Comparison of ENCODE assay signal across 17 cellular contexts in genomic region chr18:42486296-42486695, GRCh38.
A peak's percentile ranks its signal among the peaks of the same experiment; 100 is the strongest.
DNase-seq lines count a peak whose midpoint lies in the region; ATAC-seq and TF ChIP-seq lines count a peak whose summit lies in the region.
"Had no signal": no experiment of that assay in that cellular context is flagged by ENCODE, and none has a peak within 500 bp of the region (broad histone marks: within the 10 kb centered on the region; RNA-seq: fewer than 3 reads in every experiment).

No MANE protein-coding gene starts in this region.

- H3K9me3 ChIP-seq in MG63 = peaks cover 13% of the 10 kb centered on the region
- no peaks in the 10 kb centered on the region for H3K9me3 ChIP-seq in transverse colon
- H3K9me3 ChIP-seq: Caco-2 had no signal

- in situ Hi-C loops in brain microvascular endothelial cell (cut with HindIII; ENCODE audit: low pct_ligation_motif_present, low sequenced_read_pairs) = no loop called here
- in situ Hi-C loops in transverse colon (cut with MboI; ENCODE audit: low pct_ligation_motif_present in 1 of 4, low pct_unique_long_range_greater_than_20kb in 1 of 4, low sequenced_read_pairs in 3 of 4) = no loop called here

- intact Hi-C loops in transverse colon (cut with DNase I; ENCODE audit: low total_unique reads) = no loop called here

- TF ChIP-seq EP300 in transverse colon (IDR thresholded peaks at IDR 0.05; ENCODE audit: low read depth) = no peak

- no peak for ATAC-seq in GM19395 (IDR thresholded peaks at IDR 0.05; ENCODE audit: unreplicated experiment)
- ATAC-seq: CD8-positive, alpha-beta T cell had no signal

- DNase-seq in MG63 (peak; percentile 73), brain microvascular endothelial cell (peak; percentile 25), iris pigment epithelial cell (ENCODE audit: low read depth) (peak; percentile 9), mucosa of gallbladder (ENCODE audit: low spot score) (peak; percentile 22), SW 1271 (lab: John Stamatoyannopoulos, UW) (no peak), transverse colon (no peak)
- no peak for DNase-seq in stimulated activated naive CD4-positive, alpha-beta T cell (lab: John Stamatoyannopoulos, UW)
- DNase-seq: C1 segment of cervical spinal cord; Caco-2; CD4-positive, CD25-positive, alpha-beta regulatory T cell; CD8-positive, alpha-beta T cell; DMS153; DND-41; GM23248; H7; HCEC 1CT had no signal

- no peak for TF ChIP-seq POLR2A in transverse colon (IDR thresholded peaks at IDR 0.05)

- no peak for TF ChIP-seq CTCF in brain microvascular endothelial cell (IDR thresholded peaks at IDR 0.05; ENCODE audit: low read depth, low read length, missing control alignments)
- TF ChIP-seq CTCF in transverse colon (IDR thresholded peaks at IDR 0.05) = no peak

- no peaks in the 10 kb centered on the region for H3K4me1 ChIP-seq in transverse colon
- H3K4me1 ChIP-seq: Caco-2 had no signal

- WGBS in transverse colon (ENCODE audit: low coverage in 1 of 2), 2 donors = 40 to 48% methylated on average over 2 of the region's 2 CpGs

- H3K4me3 ChIP-seq in MG63 (no peak overlapping the region), brain microvascular endothelial cell (ENCODE audit: low read depth, low read length) (no peak overlapping the region), transverse colon (no peak overlapping the region)
- H3K4me3 ChIP-seq: GM23248 had no signal

- H3K27me3 ChIP-seq in MG63 = no peaks in the 10 kb centered on the region
- H3K27me3 ChIP-seq in brain microvascular endothelial cell (replicated peaks) = no peaks in the 10 kb centered on the region
- H3K27me3 ChIP-seq in transverse colon = no peaks in the 10 kb centered on the region

- H3K36me3 ChIP-seq in MG63 = no peaks in the 10 kb centered on the region
- no peaks in the 10 kb centered on the region for H3K36me3 ChIP-seq in brain microvascular endothelial cell (replicated peaks)
- no peaks in the 10 kb centered on the region for H3K36me3 ChIP-seq in transverse colon

- no peak overlapping the region for H3K27ac ChIP-seq in brain microvascular endothelial cell
- no peak overlapping the region for H3K27ac ChIP-seq in transverse colon
- H3K27ac ChIP-seq: GM23248 had no signal

Comparison
In these comparisons a context has a peak if more than half of its experiments do, and no peak if none do; other contexts are left out.
1. DNase-seq: peak in MG63 (single experiment), brain microvascular endothelial cell (single experiment), iris pigment epithelial cell (single experiment) and mucosa of gallbladder (single experiment); none in stimulated activated naive CD4-positive, alpha-beta T cell (0 of 6), SW 1271 (0 of 2) and transverse colon (single experiment).